In genomic region chr3:33658039-33658438, GRCh38 we compare ENCODE assay signal across 12 cellular contexts.
DNase-seq lines count a peak whose midpoint lies in the region; FAIRE-seq and TF ChIP-seq lines count a peak whose summit lies in the region.
"Had no signal": no experiment of that assay in that cellular context is flagged by ENCODE, and none has a peak within 500 bp of the region (broad histone marks: within the 10 kb centered on the region; RNA-seq: fewer than 3 reads in every experiment).

No MANE protein-coding gene starts in this region.

- H3K27ac ChIP-seq in BLaER1 treated with 17β-estradiol and CSF1 and Interleukin-3, amounts not matched to agents 10 nM and 100 nM = no peak overlapping the region; a peak in 1 of 22 replicates
- peak overlapping the region; percentile 74 to 81 (median 77) for H3K27ac ChIP-seq in sigmoid colon

- peak overlapping the region in 2 of 10 experiments; percentile 41 to 50; a peak in 2 of 20 replicates for H3K4me3 ChIP-seq in BLaER1 treated with 17β-estradiol and CSF1 and Interleukin-3, amounts not matched to agents 10 nM and 100 nM
- H3K4me3 ChIP-seq in adipocyte (ENCODE audit: low read length) (peak overlapping the region; percentile 81), sigmoid colon (peak overlapping the region; percentile 32 to 59 (median 52))

- intact Hi-C loops in sigmoid colon (cut with DNase I) = loop anchor here (10.0 kb wide), 1 partner anchor 213 kb away; the partner anchor contains the start of gene UBP1

- FAIRE-seq in islet of Langerhans (lab: Jason Lieb, UNC) = peak; percentile 9

- H3K4me2 ChIP-seq in BLaER1 treated with 17β-estradiol and CSF1 and Interleukin-3, amounts not matched to agents 10 nM and 100 nM = peak overlapping the region in 10 of 11 experiments; percentile 67 to 88 (median 80); a peak in 15 of 22 replicates

- peaks cover 23 to 38% (median 29%) of the 10 kb centered on the region in 10 experiments for H3K4me1 ChIP-seq in BLaER1 treated with 17β-estradiol and CSF1 and Interleukin-3, amounts not matched to agents 10 nM and 100 nM
- H3K4me1 ChIP-seq in adipocyte (ENCODE audit: control insufficient read depth, insufficient read depth, low read length) (peaks cover 29% of the 10 kb centered on the region), sigmoid colon (peaks cover 0 to 52% (median 40%) of the 10 kb centered on the region in 4 donors)

- WGBS in sigmoid colon, 2 donors = 85 to 89% methylated on average over 1 of the region's 1 CpG

- H3K9ac ChIP-seq in BLaER1 treated with 17β-estradiol and CSF1 and Interleukin-3, amounts not matched to agents 10 nM and 100 nM = peak overlapping the region in 1 of 11 experiments; percentile 50; a peak in 4 of 22 replicates
- peak overlapping the region; percentile 78 for H3K9ac ChIP-seq in adipocyte (ENCODE audit: low read length)

- peaks cover 0 to 16% (median 4%) of the 10 kb centered on the region in 11 experiments; a peak in 4 of 22 replicates for H3K36me3 ChIP-seq in BLaER1 treated with 17β-estradiol and CSF1 and Interleukin-3, amounts not matched to agents 10 nM and 100 nM
- H3K36me3 ChIP-seq in adipocyte (ENCODE audit: control insufficient read depth, insufficient read depth, low read length, severe bottlenecking) (no peaks in the 10 kb centered on the region), sigmoid colon (no peaks in the 10 kb centered on the region)

- H4K20me1 ChIP-seq in BLaER1 treated with 17β-estradiol and CSF1 and Interleukin-3, amounts not matched to agents 10 nM and 100 nM = peaks cover 0 to 7% (median 0%) of the 10 kb centered on the region in 11 experiments; a peak in 3 of 22 replicates

- TF ChIP-seq CTCF in sigmoid colon (IDR thresholded peaks at IDR 0.05) (no peak), GM10266 (IDR thresholded peaks at IDR 0.05; ENCODE audit: control insufficient read depth, insufficient read depth, low read depth, missing control alignments) (no peak)

- H3K27me3 ChIP-seq in BLaER1 treated with 17β-estradiol and CSF1 and Interleukin-3, amounts not matched to agents 10 nM and 100 nM = no peaks in the 10 kb centered on the region
- no peaks in the 10 kb centered on the region for H3K27me3 ChIP-seq in adipocyte (replicated peaks; ENCODE audit: control insufficient read depth, insufficient read depth, low read length)
- H3K27me3 ChIP-seq in sigmoid colon = no peaks in the 10 kb centered on the region

- H3K9me3 ChIP-seq in BLaER1 treated with 17β-estradiol and CSF1 and Interleukin-3, amounts not matched to agents 10 nM and 100 nM (replicated peaks in 1 of 11) = no peaks in the 10 kb centered on the region
- H3K9me3 ChIP-seq in adipocyte (ENCODE audit: control insufficient read depth, low read length) = no peaks in the 10 kb centered on the region
- H3K9me3 ChIP-seq in sigmoid colon = no peaks in the 10 kb centered on the region

- no peak for TF ChIP-seq POLR2A in sigmoid colon (IDR thresholded peaks at IDR 0.05)

- DNase-seq in adipocyte (ENCODE audit: low read depth) (no peak), sigmoid colon (no peak), GM10266 (ENCODE audit: extremely low spot score) (no peak), DMS79 treated with DMSO at 0.1 percent for 48 hours (lab: John Stamatoyannopoulos, UW) (no peak), NCI-H2029 (lab: John Stamatoyannopoulos, UW) (no peak), NCI-H1930 (lab: John Stamatoyannopoulos, UW) (no peak)
- DNase-seq: activated CD4-positive, alpha-beta T cell treated with anti-CD3 and anti-CD28 coated beads, Interleukin-2, amount 10 ng/mL, durations not matched to agents 24 days and 14 days; activated naive CD4-positive, alpha-beta T cell; stimulated activated CD4-positive, alpha-beta T cell treated with anti-CD3 and anti-CD28 coated beads, Interleukin-2, amount 100 ng/mL, for 24 hours; stimulated activated naive B cell treated with anti-CD40 and anti-IgM and Interleukin-4, amounts not matched to agents 10 μg/mL and 1 μg/mL and 100 μg/mL, for 72 hours had no signal

- TF ChIP-seq EP300 in sigmoid colon (IDR thresholded peaks at IDR 0.05) = no peak

Comparison
In these comparisons a context has a peak if more than half of its experiments do, and no peak if none do; other contexts are left out.
1. H3K27ac ChIP-seq: peak in sigmoid colon (4 of 4); none in BLaER1 treated with 17β-estradiol and CSF1 and Interleukin-3, amounts not matched to agents 10 nM and 100 nM (0 of 11).